Comparison of ENCODE assay signal across 8 cellular contexts in genomic region chr3:71103430-71103881, GRCh38.
DNase-seq lines count a peak whose midpoint lies in the region; ATAC-seq and TF ChIP-seq lines count a peak whose summit lies in the region.

No MANE protein-coding gene starts in this region.

- no peak for TF ChIP-seq POLR2A in body of pancreas (IDR thresholded peaks at IDR 0.05)

- H3K4me3 Mint-ChIP-seq in memory B cell, result peak overlapping the region; percentile 21

- H3K27ac Mint-ChIP-seq in memory B cell, result peak overlapping the region; percentile 89

- intact Hi-C loops in body of pancreas (cut with DNase I), result no loop called here

- no peaks in the 10 kb centered on the region for H3K9me3 Mint-ChIP-seq in memory B cell

- H3K27me3 ChIP-seq in AG04450 (ENCODE audit: control insufficient read depth, insufficient read depth, low read length) (no peaks in the 10 kb centered on the region), body of pancreas (no peaks in the 10 kb centered on the region)

- peaks cover 62% of the 10 kb centered on the region for H3K4me1 ChIP-seq in body of pancreas

- TF ChIP-seq CTCF in AG04450 (IDR thresholded peaks at IDR 0.05; ENCODE audit: low read depth, low read length), result no peak
- TF ChIP-seq CTCF in body of pancreas (IDR thresholded peaks at IDR 0.05), result no peak
- no peak for TF ChIP-seq CTCF in GM10266 (IDR thresholded peaks at IDR 0.05; ENCODE audit: control insufficient read depth, insufficient read depth, low read depth, missing control alignments)

- H3K4me1 Mint-ChIP-seq in memory B cell, result peaks cover 53% of the 10 kb centered on the region

- no peak for ATAC-seq in body of pancreas
- no peak for ATAC-seq in memory B cell (ENCODE audit: low read depth)
- no peak for ATAC-seq in HG02763 (IDR thresholded peaks at IDR 0.05; ENCODE audit: unreplicated experiment)
- no peak for ATAC-seq in HG02623 (IDR thresholded peaks at IDR 0.05; ENCODE audit: unreplicated experiment)

- H3K9me3 ChIP-seq in AG04450 (ENCODE audit: control insufficient read depth, insufficient read depth, low read length) (no peaks in the 10 kb centered on the region), body of pancreas (no peaks in the 10 kb centered on the region)

- no peak overlapping the region for H3K4me3 ChIP-seq in AG04450 (ENCODE audit: low read depth, low read length)
- H3K4me3 ChIP-seq in body of pancreas, result no peak overlapping the region

- DNase-seq in AG04450 (ENCODE audit: low read depth, low spot score) (no peak), M059J (ENCODE audit: low read depth) (peak; percentile 69), body of pancreas (peak; percentile 43 to 75 (median 56)), memory B cell (ENCODE audit: low spot score in 2 of 2) (no peak), ecto neural progenitor cell (ENCODE audit: low spot score) (no peak), GM10266 (ENCODE audit: extremely low spot score) (no peak)

- H3K27me3 Mint-ChIP-seq in memory B cell, result no peaks in the 10 kb centered on the region

- CTCF ChIA-PET in AG04450 (lab: Charles Lee), result interaction anchor here (0.5 to 3.0 kb wide), 3 partner anchors 123 to 482 kb away, joined by 4 to 13 read pairs (median 4); no protein-coding TSS in a partner anchor

- POLR2A ChIA-PET in AG04450 (lab: Yijun Ruan, JAX), result no interaction called here

- H3K36me3 ChIP-seq in body of pancreas (replicated peaks in 1 of 2; ENCODE audit: insufficient read depth in 1 of 2, low read depth in 2 of 2), result no peaks in the 10 kb centered on the region

- peaks cover 20% of the 10 kb centered on the region for H3K36me3 Mint-ChIP-seq in memory B cell

- H3K27ac ChIP-seq in AG04450 (ENCODE audit: low read depth, low read length) (peak overlapping the region; percentile 83), body of pancreas (peak overlapping the region in 1 of 4 donors; percentile 16)

- WGBS in body of pancreas, 2 donors, result 29 to 31% methylated on average over 7 of the region's 7 CpGs

Comparison
In these comparisons a context has a peak if more than half of its experiments do, and no peak if none do; other contexts are left out.
1. DNase-seq: peak in M059J (single experiment) and body of pancreas (4 of 4); none in AG04450 (single experiment), memory B cell (0 of 2), ecto neural progenitor cell (single experiment) and GM10266 (single experiment).